In genomic region chr7:22884911-22885823, GRCh38 we compare ENCODE assay signal across 11 cellular contexts.
A peak's percentile ranks its signal among the peaks of the same experiment; 100 is the strongest.
DNase-seq lines count a peak whose midpoint lies in the region; ATAC-seq and TF ChIP-seq lines count a peak whose summit lies in the region.
"Had no signal": no experiment of that assay in that cellular context is flagged by ENCODE, and none has a peak within 500 bp of the region (broad histone marks: within the 10 kb centered on the region; RNA-seq: fewer than 3 reads in every experiment).

No MANE protein-coding gene starts in this region.

- H3K4me1 Mint-ChIP-seq in T-helper 17 cell = peaks cover 4% of the 10 kb centered on the region
- H3K4me1 Mint-ChIP-seq in effector memory CD8-positive, alpha-beta T cell (ENCODE audit: low read depth in 2 of 2) = peaks cover 3 to 7% of the 10 kb centered on the region in 2 donors

- H3K27me3 ChIP-seq in tibial artery = no peaks in the 10 kb centered on the region

- H3K4me1 ChIP-seq in tibial artery = no peaks in the 10 kb centered on the region

- no peaks in the 10 kb centered on the region for H3K9me3 Mint-ChIP-seq in effector memory CD8-positive, alpha-beta T cell

- no peaks in the 10 kb centered on the region for H3K27me3 Mint-ChIP-seq in T-helper 17 cell
- H3K27me3 Mint-ChIP-seq in effector memory CD8-positive, alpha-beta T cell = no peaks in the 10 kb centered on the region

- H3K27ac ChIP-seq in tibial artery = no peak overlapping the region

- no peaks in the 10 kb centered on the region for H3K36me3 ChIP-seq in tibial artery

- peak; percentile 46 for ATAC-seq in GM19397 (IDR thresholded peaks at IDR 0.05; ENCODE audit: unreplicated experiment)
- ATAC-seq in HG03097 (IDR thresholded peaks at IDR 0.05; ENCODE audit: low FRiP score, unreplicated experiment) = peak; percentile 42
- ATAC-seq in T-helper 17 cell = no peak
- no peak for ATAC-seq in effector memory CD8-positive, alpha-beta T cell (replicated peaks)

- no peak overlapping the region for H3K27ac Mint-ChIP-seq in T-helper 17 cell
- H3K27ac Mint-ChIP-seq in effector memory CD8-positive, alpha-beta T cell = peak overlapping the region in 1 of 2 donors; percentile 24

- H3K36me3 Mint-ChIP-seq in T-helper 17 cell (ENCODE audit: low read depth) = peaks cover 7% of the 10 kb centered on the region
- no peaks in the 10 kb centered on the region for H3K36me3 Mint-ChIP-seq in effector memory CD8-positive, alpha-beta T cell (ENCODE audit: insufficient read depth)

- no peak for TF ChIP-seq CTCF in tibial artery (IDR thresholded peaks at IDR 0.05)

- DNase-seq in ELR (ENCODE audit: low read depth) (peak; percentile 32), T-helper 17 cell (no peak), GDM1 (lab: John Stamatoyannopoulos, UW) (no peak), tibial artery (no peak), head of caudate nucleus (no peak)
- DNase-seq in effector memory CD8-positive, alpha-beta T cell = no peak
- DNase-seq: activated gamma-delta T cell, NCI-H2029 had no signal

- intact Hi-C loops in tibial artery (cut with DNase I; ENCODE audit: low total_unique reads) (no loop called here), head of caudate nucleus (cut with DNase I) (no loop called here)

- no peak overlapping the region for H3K4me3 ChIP-seq in tibial artery
- H3K4me3 ChIP-seq: skin epidermis had no signal

- H3K4me3 Mint-ChIP-seq in T-helper 17 cell = peak overlapping the region; percentile 3
- peak overlapping the region in 1 of 2 donors; percentile 36 for H3K4me3 Mint-ChIP-seq in effector memory CD8-positive, alpha-beta T cell

- H3K9me3 ChIP-seq in T-helper 17 cell (ENCODE audit: control insufficient read depth, low read length, poor library complexity, severe bottlenecking) = no peaks in the 10 kb centered on the region
- no peaks in the 10 kb centered on the region for H3K9me3 ChIP-seq in tibial artery

Comparison
In these comparisons a context has a peak if more than half of its experiments do, and no peak if none do; other contexts are left out.
1. ATAC-seq: peak in GM19397 (single experiment) and HG03097 (single experiment); none in T-helper 17 cell (single experiment) and effector memory CD8-positive, alpha-beta T cell (single experiment).